In the genomic region with DNA sequence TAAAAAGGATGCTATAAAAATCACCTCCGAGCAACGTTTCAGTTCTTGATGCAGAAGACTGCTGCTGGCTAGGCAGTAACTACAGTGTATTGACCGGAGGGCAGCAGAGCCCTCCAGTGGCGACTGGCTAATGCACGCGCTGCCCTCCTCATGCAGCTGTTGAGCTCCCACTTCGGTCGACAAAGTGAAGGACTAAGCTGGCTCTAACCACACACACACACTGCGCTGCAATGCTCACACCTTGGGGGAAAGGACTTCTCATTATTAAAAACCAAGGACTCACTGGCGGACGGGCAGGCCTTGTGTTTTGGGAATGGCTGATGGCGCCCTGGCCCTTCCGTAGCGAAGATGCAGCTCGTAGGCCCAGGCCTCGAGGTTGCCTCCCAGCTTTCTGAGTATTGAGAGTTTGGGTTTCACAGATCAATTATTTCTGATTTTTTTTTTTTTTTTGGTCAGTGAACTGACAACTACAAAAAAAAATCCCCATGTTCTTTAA, we compare ENCODE assay signal across 9 cellular contexts.
A peak's percentile ranks its signal among the peaks of the same experiment; 100 is the strongest.
DNase-seq lines count a peak whose midpoint lies in the region; ATAC-seq, FAIRE-seq and TF ChIP-seq lines count a peak whose summit lies in the region.
"Had no signal": no experiment of that assay in that cellular context is flagged by ENCODE, and none has a peak within 500 bp of the region (broad histone marks: within the 10 kb centered on the region; RNA-seq: fewer than 3 reads in every experiment).

No MANE protein-coding gene starts in this region.

- intact Hi-C loops in naive thymus-derived CD4-positive, alpha-beta T cell (cut with micrococcal nuclease), result no loop called here

- peaks cover 10% of the 10 kb centered on the region for H3K4me1 ChIP-seq in adipocyte (ENCODE audit: control insufficient read depth, insufficient read depth, low read length)
- no peaks in the 10 kb centered on the region for H3K4me1 ChIP-seq in naive thymus-derived CD4-positive, alpha-beta T cell (ENCODE audit: control insufficient read depth in 2 of 2, insufficient read depth in 2 of 2, low read length in 2 of 2)

- POLR2A ChIA-PET in HEK293T (lab: Yijun Ruan, JAX), result no interaction called here
- POLR2A ChIA-PET in naive thymus-derived CD4-positive, alpha-beta T cell (lab: Charles Lee), result no interaction called here

- DNase-seq in AG10803 (ENCODE audit: low read depth) (peak; percentile 22), HEK293T (ENCODE audit: extremely low spot score) (peak; percentile 37), adipocyte (ENCODE audit: low read depth) (peak; percentile 25), islet precursor cell (peak; percentile 77), kidney tubule cell (ENCODE audit: low spot score) (no peak), H54 (ENCODE audit: insufficient read length, low spot score) (no peak)
- no peak for DNase-seq in naive thymus-derived CD4-positive, alpha-beta T cell

- no peak for TF ChIP-seq POLR2A in H54 (IDR thresholded peaks at IDR 0.05; ENCODE audit: low read depth, low read length)

- TF ChIP-seq CTCF in AG10803 (conservative IDR thresholded peaks at IDR 0.05; ENCODE audit: low read length), result peak; percentile 45

- ATAC-seq in GM21360 (IDR thresholded peaks at IDR 0.05; ENCODE audit: unreplicated experiment), result no peak
- no peak for ATAC-seq in naive thymus-derived CD4-positive, alpha-beta T cell

- H3K27ac Mint-ChIP-seq in naive thymus-derived CD4-positive, alpha-beta T cell, result no peak overlapping the region

- no peak overlapping the region for H3K4me3 ChIP-seq in AG10803 (ENCODE audit: low read length)
- H3K4me3 ChIP-seq in adipocyte (ENCODE audit: low read length), result no peak overlapping the region
- no peak overlapping the region for H3K4me3 ChIP-seq in naive thymus-derived CD4-positive, alpha-beta T cell (ENCODE audit: low read length)

- CTCF ChIA-PET in HEK293T (lab: Yijun Ruan, JAX), result interaction anchor here (1.5 kb wide), 1 partner anchor 299 kb away, joined by 3 read pairs; no protein-coding TSS in a partner anchor
- CTCF ChIA-PET in naive thymus-derived CD4-positive, alpha-beta T cell (lab: Charles Lee), result no interaction called here

- H3K27me3 Mint-ChIP-seq in naive thymus-derived CD4-positive, alpha-beta T cell, result no peaks in the 10 kb centered on the region
- H3K27me3 Mint-ChIP-seq: central memory CD8-positive, alpha-beta T cell had no signal

- no peaks in the 10 kb centered on the region for H3K9me3 ChIP-seq in adipocyte (ENCODE audit: control insufficient read depth, low read length)
- H3K9me3 ChIP-seq in naive thymus-derived CD4-positive, alpha-beta T cell (ENCODE audit: control insufficient read depth in 2 of 3, low read length in 3 of 3), result no peaks in the 10 kb centered on the region

- no peak for FAIRE-seq in H54 (lab: Jason Lieb, UNC)

- H3K36me3 Mint-ChIP-seq in naive thymus-derived CD4-positive, alpha-beta T cell, result peaks cover 4 to 72% (median 22%) of the 10 kb centered on the region in 5 donors

- H3K36me3 ChIP-seq in adipocyte (ENCODE audit: control insufficient read depth, insufficient read depth, low read length, severe bottlenecking), result peaks cover 92% of the 10 kb centered on the region
- H3K36me3 ChIP-seq in naive thymus-derived CD4-positive, alpha-beta T cell (ENCODE audit: control insufficient read depth in 2 of 3, insufficient read depth in 3 of 3, low read length in 3 of 3), result peaks cover 10 to 76% (median 22%) of the 10 kb centered on the region in 3 experiments

- no peak overlapping the region for H3K4me3 Mint-ChIP-seq in naive thymus-derived CD4-positive, alpha-beta T cell
- H3K4me3 Mint-ChIP-seq: central memory CD8-positive, alpha-beta T cell had no signal

- no peak overlapping the region for H3K9ac ChIP-seq in adipocyte (ENCODE audit: low read length)

- H3K4me1 Mint-ChIP-seq in naive thymus-derived CD4-positive, alpha-beta T cell, result peaks cover 0 to 7% (median 0%) of the 10 kb centered on the region in 7 donors
- H3K4me1 Mint-ChIP-seq: central memory CD8-positive, alpha-beta T cell had no signal

- H3K9me3 Mint-ChIP-seq in naive thymus-derived CD4-positive, alpha-beta T cell, result no peaks in the 10 kb centered on the region
- H3K9me3 Mint-ChIP-seq: central memory CD8-positive, alpha-beta T cell had no signal

- no peaks in the 10 kb centered on the region for H3K27me3 ChIP-seq in adipocyte (replicated peaks; ENCODE audit: control insufficient read depth, insufficient read depth, low read length)
- no peaks in the 10 kb centered on the region for H3K27me3 ChIP-seq in naive thymus-derived CD4-positive, alpha-beta T cell (ENCODE audit: control insufficient read depth in 2 of 2, insufficient read depth in 2 of 2, low read length in 2 of 2)

- H3K27ac ChIP-seq in naive thymus-derived CD4-positive, alpha-beta T cell (ENCODE audit: low read depth, low read length), result no peak overlapping the region

TF ChIP-seq in HEK293T, 16 proteins besides CTCF, POLR2A, EP300 and RAD21:
- TF ChIP-seq LEF1 (IDR thresholded peaks at IDR 0.05; ENCODE audit: borderline replicate concordance) (no peak), CTBP1 (IDR thresholded peaks at IDR 0.05; ENCODE audit: borderline replicate concordance) (no peak), HDGF (IDR thresholded peaks at IDR 0.05; ENCODE audit: borderline replicate concordance) (no peak), FOXA1 (IDR thresholded peaks at IDR 0.05) (no peak), SP1 (IDR thresholded peaks at IDR 0.05) (no peak), ZNF384 (IDR thresholded peaks at IDR 0.05) (no peak)
- TF ChIP-seq, protein P1, sequence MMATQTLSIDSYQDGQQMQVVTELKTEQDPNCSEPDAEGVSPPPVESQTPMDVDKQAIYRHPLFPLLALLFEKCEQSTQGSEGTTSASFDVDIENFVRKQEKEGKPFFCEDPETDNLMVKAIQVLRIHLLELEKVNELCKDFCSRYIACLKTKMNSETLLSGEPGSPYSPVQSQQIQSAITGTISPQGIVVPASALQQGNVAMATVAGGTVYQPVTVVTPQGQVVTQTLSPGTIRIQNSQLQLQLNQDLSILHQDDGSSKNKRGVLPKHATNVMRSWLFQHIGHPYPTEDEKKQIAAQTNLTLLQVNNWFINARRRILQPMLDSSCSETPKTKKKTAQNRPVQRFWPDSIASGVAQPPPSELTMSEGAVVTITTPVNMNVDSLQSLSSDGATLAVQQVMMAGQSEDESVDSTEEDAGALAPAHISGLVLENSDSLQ (IDR thresholded peaks at IDR 0.05), result no peak

Comparison
In these comparisons a context has a peak if more than half of its experiments do, and no peak if none do; other contexts are left out.
1. DNase-seq: peak in AG10803 (single experiment), HEK293T (single experiment), adipocyte (single experiment) and islet precursor cell (single experiment); none in kidney tubule cell (single experiment), naive thymus-derived CD4-positive, alpha-beta T cell (0 of 9) and H54 (single experiment).